In the genomic region with DNA sequence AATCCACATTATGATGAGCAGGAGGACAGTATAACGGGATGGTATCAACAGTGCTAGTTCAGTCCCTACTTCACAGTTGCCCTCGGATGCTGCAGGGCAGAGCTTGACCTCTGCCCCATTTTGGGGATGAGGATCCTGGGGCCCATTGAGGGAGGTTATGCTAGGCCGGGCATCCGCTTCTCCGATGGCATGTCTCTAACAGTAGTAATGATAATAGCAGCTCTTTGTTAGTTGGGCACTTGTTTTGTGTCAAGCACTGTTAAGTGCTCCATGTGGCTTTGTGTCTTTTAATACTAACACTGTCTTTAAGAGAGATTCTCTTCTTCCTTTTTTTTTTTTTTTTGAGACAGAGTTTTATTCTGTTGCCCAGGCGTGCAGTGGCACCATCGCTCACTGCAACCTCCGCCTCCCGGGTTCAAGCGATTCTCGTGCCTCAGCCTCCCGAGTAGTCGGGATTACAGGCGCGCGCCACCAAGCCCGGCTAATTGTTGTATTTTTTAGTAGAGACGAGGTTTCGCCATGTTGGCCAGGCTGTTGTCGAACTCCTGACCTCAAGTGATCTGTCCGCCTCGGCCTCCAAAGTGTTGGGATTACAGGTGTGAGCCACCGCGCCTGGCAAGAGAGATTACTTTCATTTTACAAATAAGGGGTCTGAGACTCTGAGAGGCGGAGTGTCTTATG, we compare ENCODE assay signal across 8 cellular contexts. TPM values are rescaled to one million over a fixed set of nuclear protein-coding genes. Genes with fewer than 3 reads are reported as not detected.
DNase-seq lines count a peak whose midpoint lies in the region; ATAC-seq and TF ChIP-seq lines count a peak whose summit lies in the region.

No MANE protein-coding gene starts in this region.

- H3K9me2 ChIP-seq in GM23248 (ENCODE audit: insufficient read depth) = no peaks in the 10 kb centered on the region
- H3K9me2 ChIP-seq in SK-N-SH = no peaks in the 10 kb centered on the region

- no peak for TF ChIP-seq EP300 in SK-N-SH (IDR thresholded peaks at IDR 0.05; ENCODE audit: borderline replicate concordance in 1 of 2, low read depth in 1 of 2, low read length in 1 of 2)

- no peaks in the 10 kb centered on the region for H3K36me3 ChIP-seq in GM23248 (ENCODE audit: low read depth)
- H3K36me3 ChIP-seq in SK-N-SH (replicated peaks in 1 of 2; ENCODE audit: control insufficient read depth in 1 of 2, insufficient read depth in 2 of 2, low read length in 1 of 2) = no peaks in the 10 kb centered on the region
- H3K36me3 ChIP-seq in rectal smooth muscle tissue (ENCODE audit: control insufficient read depth, insufficient read depth, low read length) = no peaks in the 10 kb centered on the region

- 73 to 76% methylated on average over 24 to 25 of the region's 25 CpGs for WGBS in GM23248 (ENCODE audit: low coverage in 1 of 2, low lambda C conversion rate in 2 of 2, missing lambda C conversion rate in 2 of 2), 2 experiments
- WGBS in SK-N-SH (ENCODE audit: low lambda C conversion rate) = 69% methylated on average over 25 of the region's 25 CpGs

- POLR2A ChIA-PET in SK-N-SH (lab: Yijun Ruan, JAX) = interaction anchor here (1.6 kb wide), 1 partner anchor 9 kb away, joined by 5 read pairs; no protein-coding TSS in a partner anchor

- in situ Hi-C loops in GM23248 (cut with MboI) = no loop called here

- H3K4me1 ChIP-seq in GM23248 (ENCODE audit: insufficient read depth) (peaks cover 41% of the 10 kb centered on the region), SK-N-SH (ENCODE audit: control insufficient read depth in 1 of 2, insufficient read depth in 2 of 2, low read depth in 1 of 2, low read length in 1 of 2) (peaks cover 19 to 24% of the 10 kb centered on the region in 2 experiments; a peak in 2 of 4 replicates), rectal smooth muscle tissue (ENCODE audit: control insufficient read depth, insufficient read depth, low read length) (peaks cover 11% of the 10 kb centered on the region)

- H3K27me3 ChIP-seq in GM23248 (replicated peaks; ENCODE audit: insufficient read depth) (no peaks in the 10 kb centered on the region), SK-N-SH (ENCODE audit: insufficient read depth) (no peaks in the 10 kb centered on the region), rectal smooth muscle tissue (ENCODE audit: control insufficient read depth, insufficient read depth, low read length) (no peaks in the 10 kb centered on the region)

- no peak for ATAC-seq in HG03460 (IDR thresholded peaks at IDR 0.05; ENCODE audit: unreplicated experiment)
- ATAC-seq in HG02885 (IDR thresholded peaks at IDR 0.05; ENCODE audit: poor library complexity, unreplicated experiment) = no peak
- ATAC-seq in GM18505 (IDR thresholded peaks at IDR 0.05; ENCODE audit: unreplicated experiment) = no peak

- H3K79me2 ChIP-seq in GM23248 (ENCODE audit: insufficient read depth) (peaks cover 57% of the 10 kb centered on the region), SK-N-SH (ENCODE audit: insufficient read depth) (peaks cover 59% of the 10 kb centered on the region)

- DNase-seq in GM23248 (no peak), SK-N-SH (peak; percentile 34), fibroblast of mammary gland (ENCODE audit: low read depth) (peak; percentile 10), dermis blood vessel endothelial cell (no peak)

- TF ChIP-seq POLR2A in GM18505 (IDR thresholded peaks at IDR 0.05; ENCODE audit: borderline replicate concordance, extremely low read depth, insufficient read depth, insufficient read length) = no peak

- no peaks in the 10 kb centered on the region for H3K9me3 ChIP-seq in GM23248 (ENCODE audit: low read depth)
- H3K9me3 ChIP-seq in SK-N-SH = no peaks in the 10 kb centered on the region

- H4K20me1 ChIP-seq in GM23248 (ENCODE audit: insufficient read depth) = peaks cover 18% of the 10 kb centered on the region
- H4K20me1 ChIP-seq in SK-N-SH (ENCODE audit: insufficient read depth) = peaks cover 53% of the 10 kb centered on the region

- H3K27ac ChIP-seq in GM23248 (peak overlapping the region; percentile 53), SK-N-SH (ENCODE audit: low read depth in 2 of 2, low read length in 1 of 2) (peak overlapping the region; percentile 67 to 73; a peak in 2 of 4 replicates), rectal smooth muscle tissue (ENCODE audit: low read depth, low read length) (peak overlapping the region; percentile 98)

- TF ChIP-seq CTCF in SK-N-SH (IDR thresholded peaks at IDR 0.05) (no peak), fibroblast of mammary gland (conservative IDR thresholded peaks at IDR 0.05; ENCODE audit: control insufficient read depth, insufficient read depth, low read depth, low read length) (no peak)

- H2AFZ ChIP-seq in GM23248 (peak overlapping the region; percentile 1; the same call in 1 of the 2 replicates), SK-N-SH (ENCODE audit: low read depth) (no peak overlapping the region)

- H3K9ac ChIP-seq in GM23248 (peak overlapping the region; percentile 85), SK-N-SH (peak overlapping the region; percentile 67), rectal smooth muscle tissue (ENCODE audit: low read length) (peak overlapping the region; percentile 93)

- peak overlapping the region; percentile 92 for H3K4me3 ChIP-seq in GM23248
- peak overlapping the region; percentile 80 to 82 for H3K4me3 ChIP-seq in SK-N-SH (ENCODE audit: low read depth in 2 of 2, low read length in 1 of 2)
- peak overlapping the region; percentile 74 for H3K4me3 ChIP-seq in fibroblast of mammary gland (ENCODE audit: control insufficient read depth, low read depth, low read length)
- peak overlapping the region; percentile 97 for H3K4me3 ChIP-seq in rectal smooth muscle tissue (ENCODE audit: low read length)

- H3K4me2 ChIP-seq in GM23248 (ENCODE audit: unreplicated experiment) (peak overlapping the region; percentile 97), SK-N-SH (peak overlapping the region; percentile 77)

- H3F3A ChIP-seq in GM23248 (ENCODE audit: insufficient read depth) = peaks cover 40% of the 10 kb centered on the region
- H3F3A ChIP-seq in SK-N-SH (replicated peaks; ENCODE audit: insufficient read depth) = peaks cover 6% of the 10 kb centered on the region

- no peak for TF ChIP-seq RAD21 in SK-N-SH (IDR thresholded peaks at IDR 0.05; ENCODE audit: low read length)

- CTCF ChIA-PET in SK-N-SH (lab: Yijun Ruan, JAX) = interaction anchor here (0.6 to 2.4 kb wide), 4 partner anchors 31 to 115 kb away, joined by 3 to 13 read pairs (median 3); no protein-coding TSS in a partner anchor

TF ChIP-seq in SK-N-SH, 30 proteins besides CTCF, POLR2A, EP300 and RAD21 (continues in another document):
- TF ChIP-seq RXRA (IDR thresholded peaks at IDR 0.05; ENCODE audit: borderline replicate concordance, low read depth) (no peak), MEF2A (IDR thresholded peaks at IDR 0.05; ENCODE audit: borderline replicate concordance, low read depth) (no peak), ELF1 (IDR thresholded peaks at IDR 0.05) (no peak), FOSL2 (IDR thresholded peaks at IDR 0.05; ENCODE audit: borderline replicate concordance, low read depth) (no peak), RFX5 (IDR thresholded peaks at IDR 0.05; ENCODE audit: low read length) (no peak)
- TF ChIP-seq, protein P1, sequence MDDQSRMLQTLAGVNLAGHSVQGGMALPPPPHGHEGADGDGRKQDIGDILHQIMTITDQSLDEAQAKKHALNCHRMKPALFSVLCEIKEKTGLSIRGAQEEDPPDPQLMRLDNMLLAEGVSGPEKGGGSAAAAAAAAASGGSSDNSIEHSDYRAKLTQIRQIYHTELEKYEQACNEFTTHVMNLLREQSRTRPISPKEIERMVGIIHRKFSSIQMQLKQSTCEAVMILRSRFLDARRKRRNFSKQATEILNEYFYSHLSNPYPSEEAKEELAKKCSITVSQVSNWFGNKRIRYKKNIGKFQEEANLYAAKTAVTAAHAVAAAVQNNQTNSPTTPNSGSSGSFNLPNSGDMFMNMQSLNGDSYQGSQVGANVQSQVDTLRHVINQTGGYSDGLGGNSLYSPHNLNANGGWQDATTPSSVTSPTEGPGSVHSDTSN (IDR thresholded peaks at IDR 0.05) = no peak
- TF ChIP-seq, protein P2, sequence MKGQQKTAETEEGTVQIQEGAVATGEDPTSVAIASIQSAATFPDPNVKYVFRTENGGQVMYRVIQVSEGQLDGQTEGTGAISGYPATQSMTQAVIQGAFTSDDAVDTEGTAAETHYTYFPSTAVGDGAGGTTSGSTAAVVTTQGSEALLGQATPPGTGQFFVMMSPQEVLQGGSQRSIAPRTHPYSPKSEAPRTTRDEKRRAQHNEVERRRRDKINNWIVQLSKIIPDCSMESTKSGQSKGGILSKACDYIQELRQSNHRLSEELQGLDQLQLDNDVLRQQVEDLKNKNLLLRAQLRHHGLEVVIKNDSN (IDR thresholded peaks at IDR 0.05; ENCODE audit: borderline replicate concordance, low read depth) = no peak

RNA-seq across cellular contexts. Expression of a gene that starts 1.1 kb away (rescaled TPM):
- 91.3 and 94.8 TPM in 2 replicates for total RNA-seq in GM23248 (2014; rRNA removed; shearing (Covaris generic))
- 77.4 and 82.8 TPM in 2 replicates for polyA plus RNA-seq in GM23248 (2016; fragmentation: Nextera tagmentation; extraction: Ambion mirVana)
- polyA plus RNA-seq in SK-N-SH (2012; rRNA removed) = 47.2 and 54.2 TPM in 2 replicates
- 70.5 and 78.7 TPM in 2 replicates for polyA plus RNA-seq in SK-N-SH (2012; cell fraction: cytosol; rRNA removed)
- 15.0 and 25.1 TPM in 2 replicates for polyA plus RNA-seq in SK-N-SH (2012; cell fraction: nucleus; rRNA removed)
- 127 and 157 TPM in 2 replicates for total RNA-seq in dermis blood vessel endothelial cell

RNA-seq across cellular contexts. Expression of a gene that starts 37.9 kb away (rescaled TPM):
- total RNA-seq in GM23248 (2014; rRNA removed; shearing (Covaris generic)) = 0.13 TPM in 1 of 2 replicates, not detected in the other
- polyA plus RNA-seq in GM23248 (2016; fragmentation: Nextera tagmentation; extraction: Ambion mirVana) (not detected in 2 replicates), SK-N-SH (2012; rRNA removed) (not detected in 2 replicates)
- not detected in 2 replicates for polyA plus RNA-seq in SK-N-SH (2012; cell fraction: cytosol; rRNA removed)
- 0.08 and 0.09 TPM in 2 replicates for polyA plus RNA-seq in SK-N-SH (2012; cell fraction: nucleus; rRNA removed)
- total RNA-seq in dermis blood vessel endothelial cell = under 0.01 and 0.05 TPM in 2 replicates

RNA-seq across cellular contexts. Expression of a gene that starts 58.7 kb away (rescaled TPM):
- total RNA-seq in GM23248 (2014; rRNA removed; shearing (Covaris generic)) = 1.5 and 2.0 TPM in 2 replicates
- polyA plus RNA-seq in GM23248 (2016; fragmentation: Nextera tagmentation; extraction: Ambion mirVana) (0.81 and 0.85 TPM in 2 replicates), SK-N-SH (2012; rRNA removed) (2.2 and 2.4 TPM in 2 replicates)
- 1.2 and 1.8 TPM in 2 replicates for polyA plus RNA-seq in SK-N-SH (2012; cell fraction: cytosol; rRNA removed)
- polyA plus RNA-seq in SK-N-SH (2012; cell fraction: nucleus; rRNA removed) = 7.0 and 8.3 TPM in 2 replicates
- 2.9 and 5.5 TPM in 2 replicates for total RNA-seq in dermis blood vessel endothelial cell

Comparison
In these comparisons a context has a peak if more than half of its experiments do, and no peak if none do; other contexts are left out.
1. DNase-seq: peak in SK-N-SH (single experiment) and fibroblast of mammary gland (single experiment); none in GM23248 (single experiment) and dermis blood vessel endothelial cell (single experiment).
2. Peak in every context shown above with its lines, with median percentiles within 50 percentile points of each other: H3K27ac ChIP-seq, H3K4me3 ChIP-seq and H3K9ac ChIP-seq.